11 cellular contexts compared by ENCODE assay signal in genomic region chr1:201092738-201093137, GRCh38. TPM values are rescaled to one million over a fixed set of nuclear protein-coding genes. Genes with fewer than 3 reads are reported as not detected.
"Had no signal": no experiment of that assay in that cellular context is flagged by ENCODE, and none has a peak within 500 bp of the region (broad histone marks: within the 10 kb centered on the region; RNA-seq: fewer than 3 reads in every experiment).

No MANE protein-coding gene starts in this region.

- H3K4me3 ChIP-seq: GM23248 had no signal

- H3K9ac ChIP-seq: GM23248, KMS-11 had no signal

- H3K27ac ChIP-seq: GM23248, HL-60, KMS-11 had no signal

- H3K4me2 ChIP-seq: KMS-11 had no signal

- FAIRE-seq: H54 had no signal

- H2AFZ ChIP-seq: GM23248 had no signal

- DNase-seq: GM23248, GOT3, H9, HCEC 1CT, HFFc6, IMR-90, KBM-7 had no signal

RNA-seq across cellular contexts. Expression of gene CACNA1S, which starts 19.5 kb away (rescaled TPM):
- total RNA-seq: GM23248, H9, HFFc6, HT1080, IMR-90 had no signal
- polyA plus RNA-seq: GM23248, IMR-90 had no signal

RNA-seq across cellular contexts. Expression of gene ASCL5, which starts 34.2 kb away (rescaled TPM):
- total RNA-seq: GM23248, HFFc6, HT1080, IMR-90 had no signal
- polyA plus RNA-seq: GM23248, IMR-90 had no signal
